ENCODE assay signal across 8 cellular contexts in genomic region chr11:46554205-46555162, GRCh38. TPM values are rescaled to one million over a fixed set of nuclear protein-coding genes. Genes with fewer than 3 reads are reported as not detected.
DNase-seq lines count a peak whose midpoint lies in the region; ATAC-seq and TF ChIP-seq lines count a peak whose summit lies in the region.

No MANE protein-coding gene starts in this region.

- H3K4me3 ChIP-seq in HUES6 (ENCODE audit: low read depth, low read length) (no peak overlapping the region), astrocyte of the spinal cord (ENCODE audit: low read depth, low read length) (no peak overlapping the region), kidney epithelial cell (ENCODE audit: low read depth, low read length) (no peak overlapping the region), transverse colon (no peak overlapping the region)

- DNase-seq in AG20443 (ENCODE audit: low spot score) = peak; percentile 64
- peak; percentile 74 for DNase-seq in astrocyte of the spinal cord (ENCODE audit: low read depth, low spot score)
- DNase-seq in kidney epithelial cell (ENCODE audit: low read depth) = peak; percentile 71
- no peak for DNase-seq in transverse colon
- DNase-seq in NCI-H510A treated with DMSO at 0.1 percent for 48 hours (lab: John Stamatoyannopoulos, UW) = no peak

- in situ Hi-C loops in astrocyte of the spinal cord (cut with HindIII; ENCODE audit: low sequenced_read_pairs) (no loop called here), transverse colon (cut with MboI; ENCODE audit: low pct_ligation_motif_present in 1 of 4, low pct_unique_long_range_greater_than_20kb in 1 of 4, low sequenced_read_pairs in 3 of 4) (no loop called here)

- no peak for TF ChIP-seq EP300 in transverse colon (IDR thresholded peaks at IDR 0.05; ENCODE audit: low read depth)

- peaks cover 30% of the 10 kb centered on the region for H3K4me1 ChIP-seq in HUES6 (ENCODE audit: control insufficient read depth, insufficient read depth, low read length)
- peaks cover 25 to 46% (median 37%) of the 10 kb centered on the region in 4 donors for H3K4me1 ChIP-seq in transverse colon

- ATAC-seq in GM19397 (IDR thresholded peaks at IDR 0.05; ENCODE audit: unreplicated experiment) (no peak), HG02798 (IDR thresholded peaks at IDR 0.05; ENCODE audit: poor library complexity, unreplicated experiment) (no peak)

- TF ChIP-seq CTCF in astrocyte of the spinal cord (IDR thresholded peaks at IDR 0.05; ENCODE audit: low read depth, low read length) (no peak), kidney epithelial cell (IDR thresholded peaks at IDR 0.05; ENCODE audit: insufficient read depth, low read length, poor library complexity, severe bottlenecking) (no peak), transverse colon (IDR thresholded peaks at IDR 0.05) (no peak)

- WGBS in transverse colon (ENCODE audit: low coverage in 1 of 2), 2 donors = 50 to 57% methylated on average over 5 of the region's 5 CpGs

- no peaks in the 10 kb centered on the region for H3K9me3 ChIP-seq in HUES6 (ENCODE audit: control insufficient read depth, insufficient read depth, low read depth, low read length)
- H3K9me3 ChIP-seq in transverse colon = no peaks in the 10 kb centered on the region

- H3K27me3 ChIP-seq in HUES6 (ENCODE audit: control insufficient read depth, insufficient read depth, low read length) = no peaks in the 10 kb centered on the region
- no peaks in the 10 kb centered on the region for H3K27me3 ChIP-seq in kidney epithelial cell (ENCODE audit: control insufficient read depth, insufficient read depth, low read length)
- H3K27me3 ChIP-seq in transverse colon = no peaks in the 10 kb centered on the region

- no peak overlapping the region for H3K9ac ChIP-seq in HUES6 (ENCODE audit: low read length)

- H3K27ac ChIP-seq in HUES6 (ENCODE audit: low read depth, low read length) (peak overlapping the region; percentile 49; the same call in 1 of the 2 replicates), transverse colon (peak overlapping the region; percentile 81 to 88 (median 86))

- intact Hi-C loops in transverse colon (cut with DNase I; ENCODE audit: low total_unique reads) = no loop called here

- TF ChIP-seq POLR2A in transverse colon (IDR thresholded peaks at IDR 0.05) = no peak

- H3K36me3 ChIP-seq in HUES6 (ENCODE audit: control insufficient read depth, insufficient read depth, low read length) (no peaks in the 10 kb centered on the region), kidney epithelial cell (ENCODE audit: control insufficient read depth, insufficient read depth, low read length) (no peaks in the 10 kb centered on the region), transverse colon (no peaks in the 10 kb centered on the region)

RNA-seq across cellular contexts. Expression of gene AMBRA1, which starts 39.3 kb away (rescaled TPM):
- 23.1 and 28.7 TPM in 2 replicates for total RNA-seq in kidney epithelial cell
- total RNA-seq in transverse colon = 10 to 100 TPM; 43.4 to 48.9 (median 46.3) TPM

Comparison
In these comparisons a context has a peak if more than half of its experiments do, and no peak if none do; other contexts are left out.
1. DNase-seq: peak in AG20443 (single experiment), astrocyte of the spinal cord (single experiment) and kidney epithelial cell (single experiment); none in transverse colon (single experiment) and NCI-H510A treated with DMSO at 0.1 percent for 48 hours (single experiment).